ENCODE assay signal across 1 cellular context in genomic region chr5:59562756-59563389, GRCh38.
TF ChIP-seq lines count a peak whose summit lies in the region.

No MANE protein-coding gene starts in this region.

TF ChIP-seq in GM12878, 131 proteins besides CTCF, POLR2A, EP300 and RAD21 (continued from another document):
- TF ChIP-seq ATF2 (IDR thresholded peaks at IDR 0.05; ENCODE audit: low read length) = peak; percentile 59; the same call in 1 of the 2 replicates
- TF ChIP-seq NFIC (IDR thresholded peaks at IDR 0.05; ENCODE audit: low read depth, low read length) = peak; percentile 69
- no peak for TF ChIP-seq ESRRA (IDR thresholded peaks at IDR 0.05; ENCODE audit: low read length)
- TF ChIP-seq GABPA (IDR thresholded peaks at IDR 0.05; ENCODE audit: low read depth) = peak; percentile 66
- TF ChIP-seq GATAD2B (conservative IDR thresholded peaks at IDR 0.05; ENCODE audit: low read depth) = 0 out of 2 replicates have a peak, but pooled peaks have one; percentile 63
- no peak for TF ChIP-seq WRNIP1 (IDR thresholded peaks at IDR 0.05; ENCODE audit: borderline replicate concordance, low read depth, low read length)
- TF ChIP-seq IKZF1 (conservative IDR thresholded peaks at IDR 0.05) = peak; percentile 59
- peak; percentile 87 for TF ChIP-seq SPI1 (IDR thresholded peaks at IDR 0.05; ENCODE audit: borderline replicate concordance, insufficient read depth, low read depth, low read length)
- 0 out of 2 replicates have a peak, but pooled peaks have one; percentile 19 for TF ChIP-seq TCF3 (IDR thresholded peaks at IDR 0.05; ENCODE audit: borderline replicate concordance, insufficient read depth, low read depth, low read length)
- TF ChIP-seq MEF2B (IDR thresholded peaks at IDR 0.05; ENCODE audit: partially characterized antibody, poor library complexity, severe bottlenecking) = peak; percentile 73
- peak; percentile 71 for TF ChIP-seq DPF2 (IDR thresholded peaks at IDR 0.05)
- peak in 1 of 2 experiments; percentile 34; a peak in 1 of 4 replicates for TF ChIP-seq BHLHE40 (IDR thresholded peaks at IDR 0.05; ENCODE audit: borderline replicate concordance in 1 of 2, low read depth in 2 of 2, low read length in 1 of 2)
- peak; percentile 35; the same call in 1 of the 2 replicates for TF ChIP-seq NR2F1 (conservative IDR thresholded peaks at IDR 0.05)
- TF ChIP-seq IKZF2 (IDR thresholded peaks at IDR 0.05) = peak; percentile 65 to 75; a peak in 3 of 4 replicates
- 0 out of 2 replicates have a peak, but pooled peaks have one; percentile 41 for TF ChIP-seq RCOR1 (conservative IDR thresholded peaks at IDR 0.05; ENCODE audit: low read depth, low read length)
- 0 out of 2 replicates have a peak, but pooled peaks have one; percentile 5 for TF ChIP-seq TCF12 (IDR thresholded peaks at IDR 0.05; ENCODE audit: low read depth, low read length)
- TF ChIP-seq MTA3 (IDR thresholded peaks at IDR 0.05; ENCODE audit: borderline replicate concordance, low read length) = 0 out of 2 replicates have a peak, but pooled peaks have one; percentile 42
- peak; percentile 70 for TF ChIP-seq CUX1 (IDR thresholded peaks at IDR 0.05; ENCODE audit: insufficient replicate concordance, low read depth, low read length)
- TF ChIP-seq MEF2A (IDR thresholded peaks at IDR 0.05; ENCODE audit: insufficient read depth, low read depth, low read length) = peak; percentile 86
- no peak for TF ChIP-seq ZSCAN29 (IDR thresholded peaks at IDR 0.05)
- no peak for TF ChIP-seq IRF3 (IDR thresholded peaks at IDR 0.05)
- TF ChIP-seq ZNF217 (IDR thresholded peaks at IDR 0.05) = 0 out of 2 replicates have a peak, but pooled peaks have one; percentile 50
- TF ChIP-seq FOXM1 (IDR thresholded peaks at IDR 0.05; ENCODE audit: low read depth, low read length) = peak; percentile 47; the same call in 1 of the 2 replicates
- TF ChIP-seq CHD2 (IDR thresholded peaks at IDR 0.05; ENCODE audit: borderline replicate concordance, low read depth, low read length) = no peak
- TF ChIP-seq PKNOX1 (IDR thresholded peaks at IDR 0.05) = no peak
- peak; percentile 76 for TF ChIP-seq MXI1 (IDR thresholded peaks at IDR 0.05; ENCODE audit: low read depth, low read length)
- TF ChIP-seq RUNX3 (IDR thresholded peaks at IDR 0.05; ENCODE audit: low read length) = peak; percentile 37
- peak in 1 of 2 experiments; percentile 69; a peak in 1 of 4 replicates for TF ChIP-seq ETV6 (conservative IDR thresholded peaks at IDR 0.05 in 1 of 2, IDR thresholded peaks at IDR 0.05 in 1 of 2; ENCODE audit: borderline replicate concordance in 1 of 2, low read depth in 1 of 2)
- 0 out of 2 replicates have a peak, but pooled peaks have one; percentile 23 for TF ChIP-seq ELK1 (IDR thresholded peaks at IDR 0.05; ENCODE audit: low read depth, low read length)
TF ChIP-seq in GM12878: peak in this region for 28.
